36 cellular contexts compared by ENCODE assay signal in genomic region chr15:83486363-83486762, GRCh38. TPM values are rescaled to one million over a fixed set of nuclear protein-coding genes. Genes with fewer than 3 reads are reported as not detected.
"Had no signal": no experiment of that assay in that cellular context is flagged by ENCODE, and none has a peak within 500 bp of the region (broad histone marks: within the 10 kb centered on the region; RNA-seq: fewer than 3 reads in every experiment).

No MANE protein-coding gene starts in this region.

- H3K4me3 ChIP-seq: adrenal gland, ascending aorta, body of pancreas, breast epithelium, cardiac muscle cell had no signal

- H3K4me1 ChIP-seq: adrenal gland, ascending aorta, body of pancreas, breast epithelium had no signal

- H3K9me3 ChIP-seq: adrenal gland, ascending aorta had no signal

- H3K36me3 ChIP-seq: adrenal gland, ascending aorta, brain microvascular endothelial cell, breast epithelium, cardiac muscle cell had no signal

- H3K27ac ChIP-seq: adrenal gland, ascending aorta, body of pancreas, brain microvascular endothelial cell, breast epithelium, cardiac muscle cell had no signal

- DNase-seq: activated effector memory CD4-positive, alpha-beta T cell treated with anti-CD3 and anti-CD28 coated beads, Interleukin-2, amount 50 U/mL, for 16 hours; activated effector memory CD4-positive, alpha-beta T cell treated with Interleukin-2 at 50 U/mL for 16 hours; activated gamma-delta T cell; activated gamma-delta T cell treated with Interleukin-2 at 50 U/mL for 16 hours; activated naive CD4-positive, alpha-beta T cell; activated naive CD4-positive, alpha-beta T cell treated with anti-CD3 and anti-CD28 coated beads for 36 hours; activated naive CD4-positive, alpha-beta T cell treated with anti-CD3 and anti-CD28 coated beads, Interleukin-2, amount 10 ng/mL, durations not matched to agents 7 days and 5 days; activated naive CD4-positive, alpha-beta T cell treated with anti-CD3 and anti-CD28 coated beads, Interleukin-2, amount 50 U/mL, for 16 hours; activated naive CD4-positive, alpha-beta T cell treated with Interleukin-2 at 50 U/mL for 16 hours; activated naive CD8-positive, alpha-beta T cell treated with anti-CD3 and anti-CD28 coated beads for 36 hours; activated naive CD8-positive, alpha-beta T cell treated with anti-CD3 and anti-CD28 coated beads, Interleukin-2, amount 10 ng/mL, durations not matched to agents 7 days and 5 days; activated naive CD8-positive, alpha-beta T cell treated with anti-CD3 and anti-CD28 coated beads, Interleukin-2, amount 50 U/mL, for 24 hours; activated T-cell treated with anti-CD3 and anti-CD28 coated beads, Interleukin-2, amount 50 U/mL, for 24 hours; activated T-cell treated with anti-CD3 and anti-CD28 coated beads, Interleukin-2, amount 50 U/mL, for 4 hours; activated T-cell treated with anti-CD3 and anti-CD28 coated beads, Interleukin-2, amount 50 U/mL, for 48 hours; activated T-cell treated with anti-CD3 and anti-CD28 coated beads, Interleukin-2, amount 50 U/mL, for 72 hours; adrenal gland; amniotic stem cell; amygdala; anterior cingulate cortex; aorta; body of pancreas; brain microvascular endothelial cell; caudate nucleus; central memory CD4-positive, alpha-beta T cell; cerebellar nuclear complex had no signal

- FAIRE-seq: astrocyte, bronchial epithelial cell had no signal

- H3K27me3 ChIP-seq: adrenal gland, ascending aorta, body of pancreas, brain microvascular endothelial cell, breast epithelium, cardiac muscle cell had no signal

- ATAC-seq: activated naive CD4-positive, alpha-beta T cell treated with anti-CD3 and anti-CD28 coated beads, Interleukin-2, amount 50 U/mL, for 72 hours; activated naive CD8-positive, alpha-beta T cell treated with anti-CD3 and anti-CD28 coated beads, Interleukin-2, amount 50 U/mL, for 24 hours; activated T-cell treated with anti-CD3 and anti-CD28 coated beads, Interleukin-2, amount 50 U/mL, for 4 hours; activated T-cell treated with anti-CD3 and anti-CD28 coated beads, Interleukin-2, amount 50 U/mL, for 72 hours; activated T-helper 17 cell treated with anti-CD3 and anti-CD28 coated beads, Interleukin-2, amount 50 U/mL, for 72 hours; body of pancreas had no signal

RNA-seq across cellular contexts. Expression of gene SH3GL3, which starts 39.2 kb away (rescaled TPM):
- total RNA-seq: activated naive CD4-positive, alpha-beta T cell treated with anti-CD3 and anti-CD28 coated beads for 36 hours; activated naive CD4-positive, alpha-beta T cell treated with anti-CD3 and anti-CD28 coated beads, Interleukin-2, amount 50 U/mL, for 72 hours; activated naive CD8-positive, alpha-beta T cell treated with anti-CD3 and anti-CD28 coated beads for 36 hours; activated naive CD8-positive, alpha-beta T cell treated with anti-CD3 and anti-CD28 coated beads, Interleukin-2, amount 10 ng/mL, durations not matched to agents 7 days and 5 days; activated T-cell treated with anti-CD3 and anti-CD28 coated beads, Interleukin-2, amount 50 U/mL, for 4 hours; activated T-helper 1 cell treated with anti-CD3 and anti-CD28 coated beads, Interleukin-12 subunit alpha, Interleukin-12 subunit beta, Interleukin-2, Interleukin-4 antibody, amounts not matched to agents 30 ng/mL and 10 ng/mL and 1 ng/mL, durations not matched to agents 14 hours and 24 hours and 36 hours; ascending aorta; breast epithelium; cardiac septum; chondrocyte had no signal
- polyA plus RNA-seq: aorta had no signal
